ENCODE assay signal across 9 cellular contexts in genomic region chr2:101612019-101612418, GRCh38.
"Had no signal": no experiment of that assay in that cellular context is flagged by ENCODE, and none has a peak within 500 bp of the region (broad histone marks: within the 10 kb centered on the region; RNA-seq: fewer than 3 reads in every experiment).

No MANE protein-coding gene starts in this region.

- DNase-seq: H7, HFFc6, KG1 had no signal

- H3K9me3 Mint-ChIP-seq: HFFc6, IgD-negative memory B cell had no signal

- H3K9me3 ChIP-seq: HAP-1 had no signal

- ATAC-seq: GM23338, HCT116, HepG2 had no signal

- H3K27ac Mint-ChIP-seq: GM23338, HFFc6, IgD-negative memory B cell had no signal

- H3K27ac ChIP-seq: HL-60 had no signal

- H3K36me3 ChIP-seq: HAP-1 had no signal

- H3K4me3 Mint-ChIP-seq: GM23338, HFFc6, IgD-negative memory B cell had no signal

- H3K4me2 ChIP-seq: GM23338 had no signal

- FAIRE-seq: HepG2 had no signal

- H3K4me3 ChIP-seq: GM23338, HAP-1 had no signal
